Comparison of ENCODE assay signal across 1 cellular context in genomic region chr16:87392823-87393679, GRCh38.
TF ChIP-seq lines count a peak whose summit lies in the region.

No MANE protein-coding gene starts in this region.

TF ChIP-seq in A549, 52 proteins besides CTCF, POLR2A, EP300 and RAD21 (continued from another document):
- TF ChIP-seq E2F6 (IDR thresholded peaks at IDR 0.05; ENCODE audit: borderline replicate concordance, low read depth) (no peak), ZC3H11A (IDR thresholded peaks at IDR 0.05) (no peak), NFE2L2 (conservative IDR thresholded peaks at IDR 0.05; ENCODE audit: low read length) (no peak), EHF (CRISPR knock-in tag; IDR thresholded peaks at IDR 0.05) (no peak), RNF2 (IDR thresholded peaks at IDR 0.05; ENCODE audit: borderline replicate concordance, low read depth) (no peak), TP53 (CRISPR knock-in tag; IDR thresholded peaks at IDR 0.05) (no peak), NR3C1 (IDR thresholded peaks at IDR 0.05) (no peak), MYC (IDR thresholded peaks at IDR 0.05; ENCODE audit: borderline replicate concordance, low read length) (no peak), ZNF302 (CRISPR knock-in tag; IDR thresholded peaks at IDR 0.05) (no peak), PHF8 (IDR thresholded peaks at IDR 0.05; ENCODE audit: borderline replicate concordance, low read depth) (no peak)
